ENCODE assay signal across 8 cellular contexts in the genomic region with DNA sequence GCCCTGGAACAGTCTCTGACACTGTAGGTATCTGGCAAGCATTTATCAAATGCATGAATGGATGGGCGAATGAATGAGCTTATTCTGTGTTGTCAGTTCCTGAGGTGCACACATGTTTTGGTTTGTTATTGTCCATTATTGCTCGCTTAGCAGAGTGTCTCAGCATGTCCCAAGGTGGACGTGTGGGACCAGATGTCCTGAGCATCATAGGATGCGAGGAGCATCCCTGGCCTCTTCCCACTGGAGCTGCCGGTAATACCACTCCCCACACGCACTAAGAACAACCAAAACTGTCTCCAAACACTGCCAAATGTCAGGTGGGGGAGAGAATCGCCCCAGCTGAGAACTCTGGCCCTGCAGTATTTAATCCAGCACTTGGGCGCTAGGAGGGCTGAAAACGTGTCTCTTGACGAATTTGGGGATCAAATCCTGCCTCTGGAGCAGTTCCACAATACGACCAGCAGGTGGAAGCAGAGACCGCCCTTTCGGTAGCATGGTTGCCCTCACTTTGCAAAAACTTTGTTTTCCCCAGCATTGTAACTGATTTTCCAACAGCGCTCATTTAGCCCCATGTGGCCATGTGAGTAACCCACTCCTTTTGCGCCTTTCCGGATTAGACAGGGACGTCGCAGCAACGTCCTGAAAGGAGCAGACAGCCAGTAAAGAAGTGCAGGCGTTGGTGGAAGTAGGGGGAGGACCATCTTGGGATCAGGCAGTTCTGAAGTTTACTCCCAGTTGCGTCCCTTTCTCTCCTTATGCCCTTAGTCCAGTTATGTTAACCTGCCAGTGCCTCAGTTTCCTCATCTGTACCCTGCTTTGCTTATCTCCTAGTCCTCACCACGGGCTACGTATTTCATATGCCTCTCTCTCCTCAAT. TPM values are rescaled to one million over a fixed set of nuclear protein-coding genes. Genes with fewer than 3 reads are reported as not detected.
DNase-seq lines count a peak whose midpoint lies in the region; ATAC-seq, FAIRE-seq and TF ChIP-seq lines count a peak whose summit lies in the region.

No MANE protein-coding gene starts in this region.

- ATAC-seq in GM21723 (IDR thresholded peaks at IDR 0.05; ENCODE audit: unreplicated experiment), result peak; percentile 79

- no peaks in the 10 kb centered on the region for H3K4me1 ChIP-seq in testis

- H3K9me3 ChIP-seq in testis, result no peaks in the 10 kb centered on the region

- H3K27me3 ChIP-seq in testis, result no peaks in the 10 kb centered on the region

- no peak overlapping the region for H3K4me3 ChIP-seq in testis

- H3K36me3 ChIP-seq in testis (ENCODE audit: low read depth, missing control alignments), result no peaks in the 10 kb centered on the region

- DNase-seq in EH (ENCODE audit: low read depth), result peak; percentile 89
- DNase-seq in KG1 (lab: John Stamatoyannopoulos, UW), result peak; percentile 71
- DNase-seq in RCC 7860 (ENCODE audit: low spot score), result peak; percentile 78
- DNase-seq in activated T-cell treated with anti-CD3 and anti-CD28 coated beads, Interleukin-2, amount 50 U/mL, for 48 hours, result peak; percentile 84 to 87
- DNase-seq in fibroblast of the conjunctiva (ENCODE audit: low read depth), result peak; percentile 84
- peak; percentile 47 for DNase-seq in occipital lobe (lab: John Stamatoyannopoulos, UW)
- DNase-seq in testis, result peak; percentile 79

- 12 to 15% methylated on average over 23 of the region's 23 CpGs for WGBS in testis, 2 donors

- FAIRE-seq in RCC 7860 (lab: Jason Lieb, UNC), result no peak

- intact Hi-C loops in testis (cut with DNase I; ENCODE audit: low total_unique reads), result loop anchor here (10.0 kb wide), 1 partner anchor 317 kb away; the partner anchor contains the start of gene LITAFD

- TF ChIP-seq POLR2A in testis (IDR thresholded peaks at IDR 0.05), result no peak

- H3K27ac ChIP-seq in testis, result no peak overlapping the region

- peak; percentile 92 to 99 (median 98) for TF ChIP-seq CTCF in testis (IDR thresholded peaks at IDR 0.05)

RNA-seq across cellular contexts. Expression of gene TMEM114, which starts 22.7 kb away (rescaled TPM):
- total RNA-seq in occipital lobe (not detected), testis (not detected)
- polyA plus RNA-seq in testis (ENCODE audit: insufficient read depth, low read depth, low replicate concordance), result not detected

RNA-seq across cellular contexts. Expression of gene METTL22, which starts 53.9 kb away (rescaled TPM):
- total RNA-seq in occipital lobe (13.7 TPM), testis (10 to 100 TPM; 74.5 to 93.1 TPM)
- 85.6 TPM for polyA plus RNA-seq in testis (ENCODE audit: insufficient read depth, low read depth, low replicate concordance)
